ENCODE assay signal across 8 cellular contexts in genomic region chr5:132294728-132295504, GRCh38. TPM values are rescaled to one million over a fixed set of nuclear protein-coding genes. Genes with fewer than 3 reads are reported as not detected.
DNase-seq lines count a peak whose midpoint lies in the region; ATAC-seq and TF ChIP-seq lines count a peak whose summit lies in the region.

No MANE protein-coding gene starts in this region.

- H3K27ac ChIP-seq in HCT116 (ENCODE audit: low read depth, low read length), result peak overlapping the region; percentile 90; the same call in 1 of the 2 replicates
- no peak overlapping the region for H3K27ac ChIP-seq in OCI-LY7 (ENCODE audit: low read depth, low read length, poor library complexity, severe bottlenecking)
- no peak overlapping the region for H3K27ac ChIP-seq in subcutaneous abdominal adipose tissue (ENCODE audit: low read depth, low read length)

- RAD21 ChIA-PET in HCT116 (lab: Charles Lee; ENCODE audit: low non-redundant PET in 1 of 2, low total read pairs in 2 of 2, uncharacterized antibody in 2 of 2, unreplicated experiment in 2 of 2), result interaction anchor here in 1 of 2 experiments (0.7 to 1.2 kb wide), 2 partner anchors 57 to 59 kb away, joined by 3 to 6 read pairs; no protein-coding TSS in a partner anchor

- H3K9ac ChIP-seq in HCT116 (ENCODE audit: low read length) (peak overlapping the region; percentile 90), subcutaneous abdominal adipose tissue (ENCODE audit: low read length in 5 of 5) (peak overlapping the region in 4 of 5 donors; percentile 41 to 85 (median 72))

- no peak for TF ChIP-seq POLR2A in HCT116 (IDR thresholded peaks at IDR 0.05; ENCODE audit: borderline replicate concordance, extremely low read depth, insufficient read depth, insufficient read length)

- H3K4me1 ChIP-seq in HCT116 (ENCODE audit: control insufficient read depth in 1 of 2, insufficient read depth in 2 of 2, low read length in 2 of 2) (peaks cover 14 to 37% of the 10 kb centered on the region in 2 experiments), OCI-LY7 (ENCODE audit: insufficient read depth, low read length, poor library complexity, severe bottlenecking) (no peaks in the 10 kb centered on the region), subcutaneous abdominal adipose tissue (ENCODE audit: control insufficient read depth in 5 of 5, insufficient read depth in 5 of 5, low read length in 5 of 5) (peaks cover 0 to 32% (median 23%) of the 10 kb centered on the region in 5 donors)

- BruUV-seq in HCT116 (replicated peaks; lab: Mats Ljungman, UMichigan) (no TSS peak), OCI-LY7 (replicated peaks; lab: Mats Ljungman, UMichigan) (no TSS peak)

- peak; percentile 11 for DNase-seq in COLO668 (lab: John Stamatoyannopoulos, UW; ENCODE audit: unreplicated experiment)
- DNase-seq in HCT116 (ENCODE audit: low read depth, low spot score), result peak; percentile 27
- DNase-seq in OCI-LY7 (ENCODE audit: low spot score), result no peak
- DNase-seq in activated T-cell treated with anti-CD3 and anti-CD28 coated beads, Interleukin-2, amount 50 U/mL, for 1 hour, result peak; percentile 68
- DNase-seq in fibroblast of gingiva (ENCODE audit: low read depth), result peak; percentile 84
- DNase-seq in neural crest cell (ENCODE audit: low read depth, low spot score), result no peak

- peak overlapping the region; percentile 84 for H3K27ac Mint-ChIP-seq in neural crest cell (ENCODE audit: unreplicated experiment)

- H3K9me3 Mint-ChIP-seq in neural crest cell, result no peaks in the 10 kb centered on the region

- peaks cover 17% of the 10 kb centered on the region for H3K4me1 Mint-ChIP-seq in neural crest cell

- H3K4me2 ChIP-seq in HCT116 (ENCODE audit: low read length) (peak overlapping the region; percentile 100), OCI-LY7 (ENCODE audit: low read length) (peak overlapping the region; percentile 57; the same call in 1 of the 2 replicates)

- H3K9me3 ChIP-seq in HCT116 (ENCODE audit: control insufficient read depth in 1 of 2, insufficient read depth in 1 of 2, low read depth in 1 of 2, low read length in 2 of 2) (no peaks in the 10 kb centered on the region), OCI-LY7 (ENCODE audit: low read length) (no peaks in the 10 kb centered on the region), subcutaneous abdominal adipose tissue (ENCODE audit: control insufficient read depth in 5 of 5, low read length in 5 of 5) (no peaks in the 10 kb centered on the region)

- H4K20me1 ChIP-seq in HCT116 (ENCODE audit: insufficient read depth) (no peaks in the 10 kb centered on the region), OCI-LY7 (ENCODE audit: insufficient read depth, low read length) (no peaks in the 10 kb centered on the region)

- ATAC-seq in HCT116 (peak; percentile 52), GM18502 (IDR thresholded peaks at IDR 0.05; ENCODE audit: poor library complexity, unreplicated experiment) (no peak)

- no peaks in the 10 kb centered on the region for H3K9me2 ChIP-seq in HCT116 (ENCODE audit: insufficient read depth)
- H3K9me2 ChIP-seq in OCI-LY7 (ENCODE audit: insufficient read depth, low read length), result no peaks in the 10 kb centered on the region

- intact Hi-C loops in HCT116 (cut with micrococcal nuclease) (loop anchor here (2.0 to 10.0 kb wide), 3 partner anchors 68 to 200 kb away; partner anchors contain the start of genes IRF1, P4HA2 and SLC22A5), OCI-LY7 (cut with micrococcal nuclease; ENCODE audit: unreplicated experiment) (no loop called here)

- peak overlapping the region; percentile 91 for H3K4me3 Mint-ChIP-seq in neural crest cell

- H3K4me3 ChIP-seq in HCT116 (replicated peaks in 1 of 2; ENCODE audit: low read depth in 1 of 2, low read length in 2 of 2), result peak overlapping the region; percentile 59 to 79
- no peak overlapping the region for H3K4me3 ChIP-seq in OCI-LY7 (ENCODE audit: low read depth, low read length, poor library complexity, severe bottlenecking)
- peak overlapping the region; percentile 75 to 81 (median 77) for H3K4me3 ChIP-seq in subcutaneous abdominal adipose tissue (ENCODE audit: low read depth in 1 of 5, low read length in 5 of 5)

- CTCF ChIA-PET in HCT116 (lab: Charles Lee) (interaction anchor here (1.1 to 2.0 kb wide), 5 partner anchors 57 to 211 kb away, joined by 3 to 19 read pairs (median 4); no protein-coding TSS in a partner anchor), OCI-LY7 (lab: Charles Lee; ENCODE audit: unreplicated experiment) (interaction anchor here (1.0 kb wide), 1 partner anchor 32 kb away, joined by 3 read pairs; no protein-coding TSS in a partner anchor)

- H3K27me3 ChIP-seq in HCT116 (ENCODE audit: insufficient read depth, low read length), result no peaks in the 10 kb centered on the region
- H3K27me3 ChIP-seq in subcutaneous abdominal adipose tissue (ENCODE audit: control insufficient read depth in 5 of 5, insufficient read depth in 4 of 5, low read length in 5 of 5), result no peaks in the 10 kb centered on the region

- POLR2A ChIA-PET in HCT116 (lab: Charles Lee) (interaction anchor here (1.3 to 2.4 kb wide), 7 partner anchors 9 to 206 kb away, joined by 4 to 16 read pairs (median 5); partner anchors contain the start of gene SLC22A5), OCI-LY7 (lab: Charles Lee) (interaction anchor here (0.6 kb wide), 1 partner anchor 80 kb away, joined by 5 read pairs; no protein-coding TSS in a partner anchor)

- H3K36me3 Mint-ChIP-seq in neural crest cell (ENCODE audit: low read depth), result no peaks in the 10 kb centered on the region

- no peaks in the 10 kb centered on the region for H3K79me2 ChIP-seq in HCT116 (ENCODE audit: insufficient read depth, low read length)
- no peaks in the 10 kb centered on the region for H3K79me2 ChIP-seq in OCI-LY7 (ENCODE audit: insufficient read depth, low read depth, low read length)

- no peak for TF ChIP-seq CTCF in HCT116 (IDR thresholded peaks at IDR 0.05 in 2 of 3, conservative IDR thresholded peaks at IDR 0.05 in 1 of 3; ENCODE audit: borderline replicate concordance in 1 of 3, insufficient read depth in 1 of 3, low read depth in 2 of 3, low read length in 2 of 3)
- TF ChIP-seq CTCF in OCI-LY7 (conservative IDR thresholded peaks at IDR 0.05; ENCODE audit: low read length), result no peak
- TF ChIP-seq CTCF in neural crest cell (conservative IDR thresholded peaks at IDR 0.05), result no peak

- peaks cover 26% of the 10 kb centered on the region for H3K27me3 Mint-ChIP-seq in neural crest cell (ENCODE audit: low read depth)

- H2AFZ ChIP-seq in HCT116 (ENCODE audit: low read depth, low read length, poor library complexity, severe bottlenecking), result peak overlapping the region; percentile 88
- no peak overlapping the region for H2AFZ ChIP-seq in OCI-LY7 (ENCODE audit: low read length)

- H3K36me3 ChIP-seq in HCT116 (ENCODE audit: control insufficient read depth in 1 of 2, insufficient read depth in 2 of 2, low read length in 2 of 2), result no peaks in the 10 kb centered on the region
- H3K36me3 ChIP-seq in OCI-LY7 (ENCODE audit: insufficient read depth, low read length), result no peaks in the 10 kb centered on the region
- no peaks in the 10 kb centered on the region for H3K36me3 ChIP-seq in subcutaneous abdominal adipose tissue (ENCODE audit: control insufficient read depth in 5 of 5, insufficient read depth in 5 of 5, low read length in 5 of 5)

- TF ChIP-seq RAD21 in HCT116 (IDR thresholded peaks at IDR 0.05; ENCODE audit: low read depth), result no peak

TF ChIP-seq in HCT116, 20 proteins besides CTCF, POLR2A, EP300 and RAD21:
- TF ChIP-seq SRF (IDR thresholded peaks at IDR 0.05; ENCODE audit: low read depth), result no peak
- peak; percentile 64 for TF ChIP-seq POLR2AphosphoS5 (IDR thresholded peaks at IDR 0.05; ENCODE audit: low read depth, low read length)

RNA-seq across cellular contexts. Expression of gene SLC22A4, which starts 0.7 kb away (rescaled TPM):
- 0.59 TPM for total RNA-seq in HCT116 (2021; ENCODE audit: unreplicated experiment)
- 0.26 and 0.34 TPM in 2 replicates for polyA plus RNA-seq in HCT116 (2012)
- not detected in 2 replicates for total RNA-seq in OCI-LY7 (2014; rRNA removed; shearing (Covaris generic))
- not detected in 2 replicates for total RNA-seq in OCI-LY7 (2022)
- total RNA-seq in neural crest cell, result 0.47 and 0.68 TPM in 2 replicates

RNA-seq across cellular contexts. Expression of gene PDLIM4, which starts 37.4 kb away (rescaled TPM):
- total RNA-seq in HCT116 (2021; ENCODE audit: unreplicated experiment) (not detected), OCI-LY7 (2022) (not detected in 2 replicates), neural crest cell (37.4 and 38.0 TPM in 2 replicates)
- 0.12 and 0.30 TPM in 2 replicates for polyA plus RNA-seq in HCT116 (2012)
- not detected in 2 replicates for total RNA-seq in OCI-LY7 (2014; rRNA removed; shearing (Covaris generic))

Comparison
In these comparisons a context has a peak if more than half of its experiments do, and no peak if none do; other contexts are left out.
1. DNase-seq: peak in COLO668 (single experiment), HCT116 (single experiment), activated T-cell treated with anti-CD3 and anti-CD28 coated beads, Interleukin-2, amount 50 U/mL, for 1 hour (single experiment) and fibroblast of gingiva (single experiment); none in OCI-LY7 (single experiment) and neural crest cell (single experiment).
2. RNA of gene PDLIM4, which starts 37.4 kb away (total RNA-seq): 37.4 to 38.0 TPM in neural crest cell; not detected in HCT116 (single experiment) and not detected in OCI-LY7; every median in the first group is over 10 times any median in the second.